17 cellular contexts compared by ENCODE assay signal in the genomic region with DNA sequence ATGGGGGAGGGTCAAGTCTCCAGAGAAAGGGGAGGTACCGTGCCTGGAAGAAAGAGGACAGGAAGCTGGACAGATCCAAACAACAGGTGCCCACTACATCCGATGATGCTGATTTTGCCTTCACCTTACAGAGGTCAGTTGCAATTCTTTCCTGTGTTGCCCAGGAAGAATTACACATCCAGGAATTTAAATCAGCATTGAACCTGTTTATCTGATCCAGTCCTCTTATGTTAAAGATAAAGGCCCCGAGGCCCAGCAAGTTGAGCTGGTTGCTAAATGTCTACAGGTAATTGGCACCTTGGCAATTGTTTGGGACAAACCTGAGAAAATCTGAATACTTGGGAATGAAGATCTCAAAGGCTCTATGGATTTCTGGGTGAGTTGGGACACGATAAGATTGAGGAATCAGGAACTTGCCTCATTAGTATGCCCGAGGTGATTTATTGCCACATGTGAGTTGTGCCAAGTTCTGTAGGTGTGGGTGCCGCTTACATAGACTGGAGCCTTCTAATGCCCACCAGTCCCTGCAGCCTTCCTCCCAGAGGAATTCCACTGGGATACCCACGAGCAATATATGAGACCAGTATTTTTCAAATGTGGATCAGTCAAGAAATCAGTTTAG. TPM values are rescaled to one million over a fixed set of nuclear protein-coding genes. Genes with fewer than 3 reads are reported as not detected.
DNase-seq lines count a peak whose midpoint lies in the region; ATAC-seq and TF ChIP-seq lines count a peak whose summit lies in the region.
"Had no signal": no experiment of that assay in that cellular context is flagged by ENCODE, and none has a peak within 500 bp of the region (broad histone marks: within the 10 kb centered on the region; RNA-seq: fewer than 3 reads in every experiment).

No MANE protein-coding gene starts in this region.

- H3K14ac ChIP-seq in trophoblast cell (ENCODE audit: low read length) = no peak overlapping the region

- no peak overlapping the region for H4K91ac ChIP-seq in trophoblast cell (ENCODE audit: low read depth, low read length)

- H2BK12ac ChIP-seq in trophoblast cell (ENCODE audit: low read length) = no peak overlapping the region

- no peaks in the 10 kb centered on the region for H3K4me1 ChIP-seq in HEK293 (ENCODE audit: control insufficient read depth, insufficient read depth, low read length)
- no peaks in the 10 kb centered on the region for H3K4me1 ChIP-seq in RWPE2 (ENCODE audit: insufficient read depth, poor library complexity, severe bottlenecking)
- no peaks in the 10 kb centered on the region for H3K4me1 ChIP-seq in trophoblast cell (ENCODE audit: control insufficient read depth in 1 of 2, insufficient read depth in 2 of 2, low read length in 2 of 2)
- H3K4me1 ChIP-seq: BE2C, Caco-2 had no signal

- no peak overlapping the region for H4K8ac ChIP-seq in trophoblast cell (ENCODE audit: low read depth, low read length)

- TF ChIP-seq CTCF in HEK293 (tag by site-specific recombination; IDR thresholded peaks at IDR 0.05) (no peak), RWPE2 (IDR thresholded peaks at IDR 0.05; ENCODE audit: poor library complexity, severe bottlenecking) (no peak)

- no CpG with 5 or more reads among the region's 7 CpGs for WGBS in trophoblast cell (ENCODE audit: extremely low coverage, insufficient coverage, insufficient read length)

- peaks cover 2% of the 10 kb centered on the region for H3K79me1 ChIP-seq in trophoblast cell (ENCODE audit: low read length)

- no peak overlapping the region for H3K4ac ChIP-seq in trophoblast cell (ENCODE audit: low read depth, low read length)

- no peaks in the 10 kb centered on the region for H3K9me3 ChIP-seq in HEK293 (ENCODE audit: control insufficient read depth, insufficient read depth, low read depth, low read length)
- H3K9me3 ChIP-seq in RWPE2 (ENCODE audit: severe bottlenecking) = no peaks in the 10 kb centered on the region
- H3K9me3 ChIP-seq in trophoblast cell (ENCODE audit: insufficient read depth, low read depth, low read length) = no peaks in the 10 kb centered on the region
- H3K9me3 ChIP-seq: BE2C, Caco-2 had no signal

- no peaks in the 10 kb centered on the region for H3K36me3 ChIP-seq in HEK293 (ENCODE audit: control insufficient read depth in 2 of 2, insufficient read depth in 1 of 2, low read length in 2 of 2)
- no peaks in the 10 kb centered on the region for H3K36me3 ChIP-seq in RWPE2 (ENCODE audit: low read depth)
- no peaks in the 10 kb centered on the region for H3K36me3 ChIP-seq in trophoblast cell (ENCODE audit: control insufficient read depth in 1 of 2, insufficient read depth in 2 of 2, low read length in 2 of 2)
- H3K36me3 ChIP-seq: BE2C had no signal

- H2AFZ ChIP-seq in trophoblast cell (ENCODE audit: insufficient read depth, low read length, poor library complexity) = no peak overlapping the region

- no peak overlapping the region for H2BK120ac ChIP-seq in trophoblast cell (ENCODE audit: insufficient read depth, low read length, poor library complexity)

- H3K27me3 ChIP-seq in RWPE2 (ENCODE audit: insufficient read depth, poor library complexity, severe bottlenecking) = no peaks in the 10 kb centered on the region
- H3K27me3 ChIP-seq in trophoblast cell (ENCODE audit: insufficient read depth, low read length) = no peaks in the 10 kb centered on the region
- H3K27me3 ChIP-seq: BE2C had no signal

- CTCF ChIA-PET in HEK293 (lab: Yijun Ruan, JAX) = no interaction called here

- no peak overlapping the region for H2AK5ac ChIP-seq in trophoblast cell (ENCODE audit: low read length)

- no peak overlapping the region for H3K4me2 ChIP-seq in trophoblast cell (ENCODE audit: low read length)

- no peak overlapping the region for H3K9ac ChIP-seq in trophoblast cell (ENCODE audit: low read length)

- H2BK5ac ChIP-seq in trophoblast cell (ENCODE audit: low read depth, low read length, poor library complexity) = no peak overlapping the region

- ATAC-seq in RWPE2 (ENCODE audit: low read depth) (peak; percentile 12; the same call in 1 of the 3 replicates), esophagus mucosa (peak; percentile 37)
- ATAC-seq: HCT116 had no signal

- no peaks in the 10 kb centered on the region for H3K79me2 ChIP-seq in trophoblast cell (ENCODE audit: control insufficient read depth, insufficient read depth, low read length, poor library complexity)

- H3K4me3 ChIP-seq in HEK293 (ENCODE audit: low read depth, low read length) (no peak overlapping the region), RWPE2 (ENCODE audit: severe bottlenecking) (no peak overlapping the region), trophoblast cell (ENCODE audit: low read depth, low read length) (no peak overlapping the region)

- H4K12ac ChIP-seq in trophoblast cell (ENCODE audit: low read depth, low read length) = no peak overlapping the region

- no peak overlapping the region for H3K18ac ChIP-seq in trophoblast cell (ENCODE audit: low read length)

- DNase-seq in RWPE2 (ENCODE audit: low spot score) (no peak), trophoblast cell (peak; percentile 62 to 84), NCI-H2107 treated with DMSO at 0.1 percent for 48 hours (lab: John Stamatoyannopoulos, UW; ENCODE audit: unreplicated experiment) (no peak), retina (no peak), anterior cingulate cortex (lab: John Stamatoyannopoulos, UW) (no peak)
- DNase-seq: BE2C; C1 segment of cervical spinal cord; Caco-2; CD4-positive, CD25-positive, alpha-beta regulatory T cell; CD8-positive, alpha-beta memory T cell; DMS79; GDM1; GOT3; H7 had no signal

- POLR2A ChIA-PET in HEK293 (lab: Yijun Ruan, JAX) = no interaction called here

- H3K27ac ChIP-seq in HEK293 (ENCODE audit: extremely low read depth, low read depth, low read length) (no peak overlapping the region), RWPE2 (ENCODE audit: poor library complexity, severe bottlenecking) (no peak overlapping the region), trophoblast cell (ENCODE audit: low read depth, low read length) (no peak overlapping the region)

- H3K23ac ChIP-seq in trophoblast cell (ENCODE audit: low read length) = no peak overlapping the region

TF ChIP-seq in HEK293, 187 proteins besides CTCF, POLR2A, EP300 and RAD21:
- TF ChIP-seq ZBTB8A (tag by site-specific recombination; IDR thresholded peaks at IDR 0.05) = no peak
- TF ChIP-seq ZNF521 (tag by site-specific recombination; IDR thresholded peaks at IDR 0.05) = no peak
- TF ChIP-seq HOXC10 (CRISPR knock-in tag; IDR thresholded peaks at IDR 0.05) = no peak
- 0 out of 2 replicates have a peak, but pooled peaks have one; percentile 19 for TF ChIP-seq SCRT2 (tag by site-specific recombination; IDR thresholded peaks at IDR 0.05)

RNA-seq across cellular contexts. Expression of gene CNNM4, which starts 6.9 kb away (rescaled TPM):
- 9.3 TPM for total RNA-seq in esophagus mucosa
- polyA plus RNA-seq in trophoblast cell (2013) = 43.0 and 44.4 TPM in 2 replicates

RNA-seq across cellular contexts. Expression of gene LMAN2L, which starts 13.9 kb away (rescaled TPM):
- total RNA-seq in esophagus mucosa = 4.7 TPM
- 14.0 and 14.6 TPM in 2 replicates for polyA plus RNA-seq in trophoblast cell (2013)

Comparison
In these comparisons a context has a peak if more than half of its experiments do, and no peak if none do; other contexts are left out.
1. DNase-seq: peak in trophoblast cell (2 of 2); none in RWPE2 (single experiment), NCI-H2107 treated with DMSO at 0.1 percent for 48 hours (single experiment), retina (single experiment) and anterior cingulate cortex (0 of 58).